Comparison of ENCODE assay signal across 1 cellular context in the genomic region with DNA sequence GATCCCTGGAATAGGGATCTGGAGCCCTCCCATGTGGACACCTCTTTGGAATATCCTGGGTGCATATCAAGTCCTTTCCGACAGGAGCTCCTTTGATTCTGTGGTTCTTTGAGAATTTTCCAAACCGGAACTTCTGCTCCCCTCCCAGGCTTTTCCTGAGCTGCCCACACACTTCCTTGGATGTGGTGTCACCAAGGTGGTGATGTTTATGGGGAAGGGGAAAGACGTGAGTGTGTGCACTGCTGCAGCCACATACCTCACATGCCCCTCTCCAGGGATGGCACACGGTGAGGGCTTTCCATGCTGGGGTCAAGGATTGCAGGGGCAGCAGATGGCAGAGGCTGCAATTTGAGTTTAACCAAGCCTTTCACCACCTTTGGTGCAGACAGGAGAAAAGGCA.
TF ChIP-seq lines count a peak whose summit lies in the region.

No MANE protein-coding gene starts in this region.

TF ChIP-seq in endothelial cell of umbilical vein, 7 proteins besides CTCF, POLR2A, EP300 and RAD21:
- no peak for TF ChIP-seq MAX (IDR thresholded peaks at IDR 0.05; ENCODE audit: insufficient read depth, insufficient read length)
- TF ChIP-seq POLR2AphosphoS5 (IDR thresholded peaks at IDR 0.05; ENCODE audit: insufficient read depth, low read depth, low read length) = no peak
- no peak for TF ChIP-seq GATA2 (IDR thresholded peaks at IDR 0.05; ENCODE audit: insufficient read depth, insufficient read length, low read depth, low read length)
- no peak for TF ChIP-seq FOS (IDR thresholded peaks at IDR 0.05; ENCODE audit: borderline replicate concordance, insufficient read depth, low read length)
- TF ChIP-seq MYC (IDR thresholded peaks at IDR 0.05; ENCODE audit: low read depth, low read length) = no peak
- TF ChIP-seq JUN (IDR thresholded peaks at IDR 0.05; ENCODE audit: borderline replicate concordance, insufficient read depth, insufficient read length, low read depth) = no peak
- no peak for TF ChIP-seq EZH2 (IDR thresholded peaks at IDR 0.05; ENCODE audit: borderline replicate concordance, low read depth, low read length, severe bottlenecking)
